Comparison of ENCODE assay signal across 8 cellular contexts in genomic region chr2:118046628-118047210, GRCh38. TPM values are rescaled to one million over a fixed set of nuclear protein-coding genes. Genes with fewer than 3 reads are reported as not detected.
DNase-seq lines count a peak whose midpoint lies in the region; ATAC-seq and TF ChIP-seq lines count a peak whose summit lies in the region.

No MANE protein-coding gene starts in this region.

- TF ChIP-seq CTCF in AG04450 (IDR thresholded peaks at IDR 0.05; ENCODE audit: low read depth, low read length) = peak; percentile 67
- peak; percentile 50 for TF ChIP-seq CTCF in brain microvascular endothelial cell (IDR thresholded peaks at IDR 0.05; ENCODE audit: low read depth, low read length, missing control alignments)
- peak; percentile 58 to 70 (median 69) for TF ChIP-seq CTCF in right lobe of liver (IDR thresholded peaks at IDR 0.05)

- H3K4me3 ChIP-seq in AG04450 (ENCODE audit: low read depth, low read length) (no peak overlapping the region), brain microvascular endothelial cell (ENCODE audit: low read depth, low read length) (no peak overlapping the region), right lobe of liver (peak overlapping the region; percentile 0 to 20 (median 5))

- POLR2A ChIA-PET in AG04450 (lab: Yijun Ruan, JAX) = no interaction called here

- H3K36me3 ChIP-seq in brain microvascular endothelial cell (replicated peaks) = no peaks in the 10 kb centered on the region
- H3K36me3 ChIP-seq in right lobe of liver = no peaks in the 10 kb centered on the region

- no peak overlapping the region for H3K27ac ChIP-seq in AG04450 (ENCODE audit: low read depth, low read length)
- H3K27ac ChIP-seq in brain microvascular endothelial cell = no peak overlapping the region
- H3K27ac ChIP-seq in right lobe of liver = peak overlapping the region in 1 of 3 donors; percentile 0

- TF ChIP-seq POLR2A in right lobe of liver (IDR thresholded peaks at IDR 0.05) = no peak

- intact Hi-C loops in right lobe of liver (cut with DNase I) = loop anchor here in 1 of 2 donors (10.0 kb wide), 1 partner anchor 108 kb away; no protein-coding TSS in a partner anchor

- H3K9me3 ChIP-seq in AG04450 (ENCODE audit: control insufficient read depth, insufficient read depth, low read length) (no peaks in the 10 kb centered on the region), right lobe of liver (no peaks in the 10 kb centered on the region)

- H3K27me3 ChIP-seq in AG04450 (ENCODE audit: control insufficient read depth, insufficient read depth, low read length) (no peaks in the 10 kb centered on the region), brain microvascular endothelial cell (replicated peaks) (no peaks in the 10 kb centered on the region), right lobe of liver (no peaks in the 10 kb centered on the region)

- peaks cover 0 to 10% (median 0%) of the 10 kb centered on the region in 4 donors for H3K4me1 ChIP-seq in right lobe of liver

- ATAC-seq in GM18502 (IDR thresholded peaks at IDR 0.05; ENCODE audit: poor library complexity, unreplicated experiment) (peak; percentile 56), right lobe of liver (peak; percentile 85 to 93 (median 86)), HG02571 (IDR thresholded peaks at IDR 0.05; ENCODE audit: unreplicated experiment) (no peak), GM18498 (IDR thresholded peaks at IDR 0.05; ENCODE audit: unreplicated experiment) (no peak)

- in situ Hi-C loops in brain microvascular endothelial cell (cut with HindIII; ENCODE audit: low pct_ligation_motif_present, low sequenced_read_pairs) = no loop called here

- CTCF ChIA-PET in AG04450 (lab: Charles Lee) = interaction anchor here (0.6 to 4.5 kb wide), 44 partner anchors 8 to 819 kb away, joined by 3 to 65 read pairs (median 4); partner anchors contain the start of gene DDX18

- DNase-seq in AG04450 (ENCODE audit: low read depth, low spot score) (no peak), NCI-H2196 (lab: John Stamatoyannopoulos, UW; ENCODE audit: unreplicated experiment) (peak; percentile 52), brain microvascular endothelial cell (no peak), right lobe of liver (no peak)
- DNase-seq in activated CD4-positive, alpha-beta T cell treated with anti-CD3 and anti-CD28 coated beads for 1 hour = no peak

- 6% methylated on average over 4 of the region's 4 CpGs for WGBS in right lobe of liver (ENCODE audit: insufficient coverage, low coverage, low lambda C conversion rate, missing lambda C conversion rate)

RNA-seq across cellular contexts. Expression of gene CCDC93, which starts 32.8 kb away (rescaled TPM):
- 17.7 and 19.9 TPM in 2 replicates for polyA plus RNA-seq in AG04450 (2011; rRNA removed)
- polyA minus RNA-seq in AG04450 (2011; rRNA and poly(A)+ RNA removed) = 19.9 and 24.8 TPM in 2 replicates
- total RNA-seq in right lobe of liver = 10 to 100 TPM; 12.5 to 15.9 (median 14.6) TPM

RNA-seq across cellular contexts. Expression of gene INSIG2, which starts 41.6 kb away (rescaled TPM):
- polyA plus RNA-seq in AG04450 (2011; rRNA removed) = 12.8 and 19.3 TPM in 2 replicates
- polyA minus RNA-seq in AG04450 (2011; rRNA and poly(A)+ RNA removed) = 5.9 and 8.6 TPM in 2 replicates
- 10 to 100 TPM; 13.0 to 53.9 (median 18.9) TPM for total RNA-seq in right lobe of liver

Comparison
In these comparisons a context has a peak if more than half of its experiments do, and no peak if none do; other contexts are left out.
1. H3K4me3 ChIP-seq: peak in right lobe of liver (3 of 3); none in AG04450 (single experiment) and brain microvascular endothelial cell (single experiment).
2. ATAC-seq: peak in GM18502 (single experiment) and right lobe of liver (4 of 4); none in HG02571 (single experiment) and GM18498 (single experiment).
3. Peak in every context shown above with its lines, with median percentiles within 50 percentile points of each other: CTCF ChIP-seq.